20 cellular contexts compared by ENCODE assay signal in genomic region chr20:38170914-38171300, GRCh38. TPM values are rescaled to one million over a fixed set of nuclear protein-coding genes. Genes with fewer than 3 reads are reported as not detected.
DNase-seq lines count a peak whose midpoint lies in the region; ATAC-seq and TF ChIP-seq lines count a peak whose summit lies in the region.
"Had no signal": no experiment of that assay in that cellular context is flagged by ENCODE, and none has a peak within 500 bp of the region (broad histone marks: within the 10 kb centered on the region; RNA-seq: fewer than 3 reads in every experiment).

No MANE protein-coding gene starts in this region.

- no peaks in the 10 kb centered on the region for H3K9me3 ChIP-seq in fibroblast of lung (ENCODE audit: control insufficient read depth, insufficient read depth, low read depth, low read length)
- H3K9me3 ChIP-seq: BLaER1 treated with 17β-estradiol and CSF1 and Interleukin-3, amounts not matched to agents 10 nM and 100 nM had no signal

- intact Hi-C loops in Right ventricle myocardium inferior (cut with DNase I): no loop called here
- intact Hi-C loops in cardiac septum (cut with DNase I): loop anchor here (2.0 kb wide), 1 partner anchor 48 kb away; no protein-coding TSS in a partner anchor
- intact Hi-C loops in activated CD4-positive, alpha-beta memory T cell treated with anti-CD3 and anti-CD28 coated beads for 36 hours (cut with micrococcal nuclease): no loop called here

- ATAC-seq in Right ventricle myocardium inferior (peak; percentile 48), GM19395 (IDR thresholded peaks at IDR 0.05; ENCODE audit: unreplicated experiment) (no peak), HG02938 (IDR thresholded peaks at IDR 0.05; ENCODE audit: unreplicated experiment) (no peak)
- ATAC-seq: esophagus mucosa had no signal

- peaks cover 60% of the 10 kb centered on the region for H3K4me1 Mint-ChIP-seq in nephron progenitor cell
- H3K4me1 Mint-ChIP-seq in activated CD4-positive, alpha-beta memory T cell treated with anti-CD3 and anti-CD28 coated beads for 36 hours (ENCODE audit: low read depth): no peaks in the 10 kb centered on the region

- no peaks in the 10 kb centered on the region for H3K36me3 Mint-ChIP-seq in nephron progenitor cell (ENCODE audit: low read depth)
- no peaks in the 10 kb centered on the region for H3K36me3 Mint-ChIP-seq in activated CD4-positive, alpha-beta memory T cell treated with anti-CD3 and anti-CD28 coated beads for 36 hours

- CTCF ChIA-PET in activated CD4-positive, alpha-beta memory T cell treated with anti-CD3 and anti-CD28 coated beads for 36 hours (lab: Charles Lee): no interaction called here

- POLR2A ChIA-PET in activated CD4-positive, alpha-beta memory T cell treated with anti-CD3 and anti-CD28 coated beads for 36 hours (lab: Charles Lee): no interaction called here

- H3K79me2 ChIP-seq in fibroblast of lung (ENCODE audit: control insufficient read depth, insufficient read depth, low read length): no peaks in the 10 kb centered on the region

- TF ChIP-seq CTCF in fibroblast of lung (conservative IDR thresholded peaks at IDR 0.05 in 1 of 2, IDR thresholded peaks at IDR 0.05 in 1 of 2; ENCODE audit: low read depth in 1 of 2, low read length in 2 of 2) (no peak), nephron progenitor cell (IDR thresholded peaks at IDR 0.05) (no peak)

- H3K4me1 ChIP-seq in fibroblast of lung (ENCODE audit: control insufficient read depth, extremely low read depth, insufficient read depth, low read length): peaks cover 40% of the 10 kb centered on the region

- H4K20me1 ChIP-seq in fibroblast of lung (ENCODE audit: control insufficient read depth, extremely low read depth, insufficient read depth, low read length): no peaks in the 10 kb centered on the region
- H4K20me1 ChIP-seq: BLaER1 treated with 17β-estradiol and CSF1 and Interleukin-3, amounts not matched to agents 10 nM and 100 nM had no signal

- H3K4me3 Mint-ChIP-seq in nephron progenitor cell: no peak overlapping the region
- H3K4me3 Mint-ChIP-seq in activated CD4-positive, alpha-beta memory T cell treated with anti-CD3 and anti-CD28 coated beads for 36 hours: no peak overlapping the region
- H3K4me3 Mint-ChIP-seq: neural crest cell had no signal

- no peaks in the 10 kb centered on the region for H3K27me3 ChIP-seq in fibroblast of lung (ENCODE audit: control insufficient read depth, insufficient read depth, low read length)
- H3K27me3 ChIP-seq: BLaER1 treated with 17β-estradiol and CSF1 and Interleukin-3, amounts not matched to agents 10 nM and 100 nM had no signal

- H3K27ac ChIP-seq in fibroblast of lung (ENCODE audit: insufficient read depth, low read length): peak overlapping the region; percentile 35
- H3K27ac ChIP-seq: 22Rv1 had no signal

- DNase-seq in Right ventricle myocardium inferior (ENCODE audit: missing footprints) (no peak), cardiac septum (ENCODE audit: low spot score) (no peak), fibroblast of lung (ENCODE audit: low read depth in 2 of 2) (peak in 1 of 2 donors; percentile 36), nephron progenitor cell (no peak)
- no peak for DNase-seq in activated CD4-positive, alpha-beta memory T cell treated with anti-CD3 and anti-CD28 coated beads for 36 hours
- DNase-seq in effector CD8-positive, alpha-beta T cell (lab: John Stamatoyannopoulos, UW): no peak
- DNase-seq: activated CD4-positive, alpha-beta T cell treated with anti-CD3 and anti-CD28 coated beads for 48 hours; activated naive CD4-positive, alpha-beta T cell; DMS 273 treated with DMSO at 0.1 percent for 48 hours; GF-D8; KBM-7; NCI-H1048; NCI-H2081 treated with DMSO at 0.1 percent for 48 hours; stimulated activated CD4-positive, alpha-beta T cell treated with anti-CD3 and anti-CD28 coated beads, Interleukin-2, amount 100 ng/mL, for 48 hours had no signal

- H3K4me3 ChIP-seq in fibroblast of lung (replicated peaks in 1 of 4; ENCODE audit: control extremely low read depth in 1 of 4, insufficient read depth in 1 of 4, low read depth in 3 of 4, low read length in 4 of 4): no peak overlapping the region
- H3K4me3 ChIP-seq: BLaER1 treated with 17β-estradiol and CSF1 and Interleukin-3, amounts not matched to agents 10 nM and 100 nM had no signal

- no peaks in the 10 kb centered on the region for H3K9me3 Mint-ChIP-seq in nephron progenitor cell
- H3K9me3 Mint-ChIP-seq in activated CD4-positive, alpha-beta memory T cell treated with anti-CD3 and anti-CD28 coated beads for 36 hours: no peaks in the 10 kb centered on the region
- H3K9me3 Mint-ChIP-seq: neural crest cell had no signal

- peak overlapping the region; percentile 22 for H2AFZ ChIP-seq in fibroblast of lung (ENCODE audit: low read length)

- no peak overlapping the region for H3K9ac ChIP-seq in fibroblast of lung (ENCODE audit: insufficient read depth, low read length)

- H3K27ac Mint-ChIP-seq in nephron progenitor cell: peak overlapping the region; percentile 75
- no peak overlapping the region for H3K27ac Mint-ChIP-seq in activated CD4-positive, alpha-beta memory T cell treated with anti-CD3 and anti-CD28 coated beads for 36 hours

- H3K36me3 ChIP-seq in fibroblast of lung (ENCODE audit: control insufficient read depth, insufficient read depth, low read length): no peaks in the 10 kb centered on the region
- H3K36me3 ChIP-seq: BLaER1 treated with 17β-estradiol and CSF1 and Interleukin-3, amounts not matched to agents 10 nM and 100 nM had no signal

- H3K4me2 ChIP-seq in fibroblast of lung (ENCODE audit: extremely low read depth, insufficient read depth, low read length): no peak overlapping the region

- H3K27me3 Mint-ChIP-seq in nephron progenitor cell (ENCODE audit: low read depth, poor library complexity): peaks cover 7% of the 10 kb centered on the region
- peaks cover 2% of the 10 kb centered on the region for H3K27me3 Mint-ChIP-seq in activated CD4-positive, alpha-beta memory T cell treated with anti-CD3 and anti-CD28 coated beads for 36 hours

RNA-seq across cellular contexts. Expression of gene TGM2, which starts 5.8 kb away (rescaled TPM):
- total RNA-seq in Right ventricle myocardium inferior (581 TPM), cardiac septum (792 TPM), fibroblast of lung (58.6 and 103 TPM in 2 replicates)
- 129 and 238 TPM in 2 replicates for polyA plus RNA-seq in fibroblast of lung
- 135 and 254 TPM in 2 replicates for polyA plus RNA-seq in fibroblast of lung (2012)
- 160 and 334 TPM in 2 replicates for polyA minus RNA-seq in fibroblast of lung (ENCODE audit: low replicate concordance)
- total RNA-seq in activated CD4-positive, alpha-beta memory T cell treated with anti-CD3 and anti-CD28 coated beads for 36 hours: not detected

Comparison
In these comparisons a context has a peak if more than half of its experiments do, and no peak if none do; other contexts are left out.
1. RNA of gene TGM2, which starts 5.8 kb away (total RNA-seq): 792 TPM in cardiac septum (single experiment), 581 TPM in Right ventricle myocardium inferior (single experiment) and 58.6 to 103 TPM in fibroblast of lung; not detected in activated CD4-positive, alpha-beta memory T cell treated with anti-CD3 and anti-CD28 coated beads for 36 hours; every median in the first group is over 10 times any median in the second.